Comparison of ENCODE assay signal across 27 cellular contexts in the genomic region with DNA sequence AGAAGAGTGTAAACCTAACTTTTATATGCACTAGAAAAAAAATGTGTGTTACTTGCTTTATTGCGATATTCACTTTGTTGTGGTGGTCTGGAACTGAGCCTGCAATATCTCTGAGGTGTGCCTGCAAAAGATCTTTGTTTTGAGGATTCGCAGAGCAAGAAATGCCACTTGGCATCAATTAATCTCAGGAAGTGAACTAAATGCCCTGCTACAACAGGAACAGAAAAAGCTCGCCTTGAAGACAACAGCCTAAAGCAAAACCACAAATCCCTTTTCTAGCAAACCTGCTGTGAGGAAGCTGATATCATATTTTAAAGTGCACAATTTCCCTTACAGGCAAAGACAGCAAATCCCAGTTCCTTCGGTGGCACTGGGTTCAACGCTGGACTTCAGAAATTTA.
"Had no signal": no experiment of that assay in that cellular context is flagged by ENCODE, and none has a peak within 500 bp of the region (broad histone marks: within the 10 kb centered on the region; RNA-seq: fewer than 3 reads in every experiment).

No MANE protein-coding gene starts in this region.

- H3K9me3 ChIP-seq: esophagus squamous epithelium, gastrocnemius medialis, left ventricle myocardium inferior, ovary, prostate gland, thyroid gland, upper lobe of right lung had no signal

- H3K36me3 Mint-ChIP-seq: activated naive CD8-positive, alpha-beta T cell treated with anti-CD3 and anti-CD28 coated beads, Interleukin-2, amount 10 ng/mL, durations not matched to agents 7 days and 5 days; natural killer cell had no signal

- H3K9me3 Mint-ChIP-seq: activated B cell treated with CpG ODN at 0.5 μM for 24 hours; activated naive CD4-positive, alpha-beta T cell treated with anti-CD3 and anti-CD28 coated beads for 36 hours; activated naive CD8-positive, alpha-beta T cell treated with anti-CD3 and anti-CD28 coated beads, Interleukin-2, amount 10 ng/mL, durations not matched to agents 7 days and 5 days; natural killer cell; stimulated activated naive CD8-positive, alpha-beta T cell treated with anti-CD3 and anti-CD28 coated beads, Interleukin-15, Interleukin-2, amounts not matched to agents 100 ng/mL and 50 ng/mL, for 24 hours had no signal

- H3K4me3 Mint-ChIP-seq: activated B cell treated with CpG ODN at 0.5 μM for 24 hours; activated CD4-positive, alpha-beta T cell treated with anti-CD3 and anti-CD28 coated beads for 36 hours; activated naive CD4-positive, alpha-beta T cell treated with anti-CD3 and anti-CD28 coated beads for 36 hours; activated naive CD8-positive, alpha-beta T cell treated with anti-CD3 and anti-CD28 coated beads, Interleukin-2, amount 10 ng/mL, durations not matched to agents 7 days and 5 days; activated T-cell treated with anti-CD3 and anti-CD28 coated beads, Interleukin-2, amount 50 U/mL, for 72 hours; endodermal cell; mesothelial cell of epicardium; natural killer cell; stimulated activated naive CD8-positive, alpha-beta T cell treated with anti-CD3 and anti-CD28 coated beads, Interleukin-15, Interleukin-2, amounts not matched to agents 100 ng/mL and 50 ng/mL, for 24 hours had no signal

- H3K27me3 ChIP-seq: esophagus squamous epithelium, gastrocnemius medialis, ovary, right atrium auricular region, thyroid gland, upper lobe of right lung had no signal

- H3K27ac Mint-ChIP-seq: activated B cell treated with CpG ODN at 0.5 μM for 24 hours; activated CD4-positive, alpha-beta T cell treated with anti-CD3 and anti-CD28 coated beads for 36 hours; activated naive CD4-positive, alpha-beta T cell treated with anti-CD3 and anti-CD28 coated beads for 36 hours; activated naive CD8-positive, alpha-beta T cell treated with anti-CD3 and anti-CD28 coated beads, Interleukin-2, amount 10 ng/mL, durations not matched to agents 7 days and 5 days; activated T-cell treated with anti-CD3 and anti-CD28 coated beads, Interleukin-2, amount 50 U/mL, for 72 hours; endodermal cell; mesothelial cell of epicardium; natural killer cell; stimulated activated naive CD8-positive, alpha-beta T cell treated with anti-CD3 and anti-CD28 coated beads, Interleukin-15, Interleukin-2, amounts not matched to agents 100 ng/mL and 50 ng/mL, for 24 hours had no signal

- DNase-seq: activated B cell treated with CpG ODN at 0.5 μM for 24 hours; activated CD4-positive, alpha-beta T cell treated with anti-CD3 and anti-CD28 coated beads for 36 hours; activated CD4-positive, alpha-beta T cell treated with anti-CD3 and anti-CD28 coated beads, Interleukin-2, amount 50 U/mL, for 48 hours; activated effector memory CD4-positive, alpha-beta T cell treated with Interleukin-2 at 50 U/mL for 16 hours; activated naive CD4-positive, alpha-beta T cell treated with anti-CD3 and anti-CD28 coated beads for 36 hours; activated naive CD8-positive, alpha-beta T cell treated with anti-CD3 and anti-CD28 coated beads, Interleukin-2, amount 10 ng/mL, durations not matched to agents 7 days and 5 days; activated T-cell treated with anti-CD3 and anti-CD28 coated beads, Interleukin-2, amount 50 U/mL, for 72 hours; amygdala; cortex of kidney; endodermal cell; esophagus squamous epithelium; gastrocnemius medialis; head of caudate nucleus; hypothalamus; left ventricle myocardium inferior; natural killer cell; ovary; stimulated activated CD4-positive, alpha-beta T cell treated with anti-CD3 and anti-CD28 coated beads, Interleukin-12 subunit alpha, Interleukin-12 subunit beta, amount 100 ng/mL, for 4 hours; stimulated activated CD4-positive, alpha-beta T cell treated with anti-CD3 and anti-CD28 coated beads, Interleukin-4, amount 100 ng/mL, for 4 hours; substantia nigra; T1000; thyroid gland; upper lobe of right lung had no signal

- H3K4me1 Mint-ChIP-seq: activated B cell treated with CpG ODN at 0.5 μM for 24 hours; activated naive CD8-positive, alpha-beta T cell treated with anti-CD3 and anti-CD28 coated beads, Interleukin-2, amount 10 ng/mL, durations not matched to agents 7 days and 5 days; endodermal cell; mesothelial cell of epicardium; natural killer cell had no signal

- H3K27ac ChIP-seq: esophagus squamous epithelium, gastrocnemius medialis, left ventricle myocardium inferior, ovary, prostate gland, right atrium auricular region, thyroid gland, upper lobe of right lung had no signal

- H3K36me3 ChIP-seq: esophagus squamous epithelium, gastrocnemius medialis, left ventricle myocardium inferior, ovary, prostate gland, right atrium auricular region, thyroid gland, upper lobe of right lung had no signal

- H3K4me3 ChIP-seq: esophagus squamous epithelium, gastrocnemius medialis, left ventricle myocardium inferior, ovary, prostate gland, right atrium auricular region, thyroid gland, upper lobe of right lung had no signal

- H3K4me1 ChIP-seq: esophagus squamous epithelium, gastrocnemius medialis, left ventricle myocardium inferior, prostate gland, right atrium auricular region, thyroid gland, upper lobe of right lung had no signal

- ATAC-seq: activated CD4-positive, alpha-beta T cell treated with anti-CD3 and anti-CD28 coated beads for 36 hours; activated T-cell treated with anti-CD3 and anti-CD28 coated beads, Interleukin-2, amount 50 U/mL, for 72 hours; gastrocnemius medialis; natural killer cell; upper lobe of right lung had no signal

- H3K27me3 Mint-ChIP-seq: activated CD4-positive, alpha-beta T cell treated with anti-CD3 and anti-CD28 coated beads for 36 hours had no signal
